Comparison of ENCODE assay signal across 25 cellular contexts in genomic region chr1:244305776-244306341, GRCh38.
"Had no signal": no experiment of that assay in that cellular context is flagged by ENCODE, and none has a peak within 500 bp of the region (broad histone marks: within the 10 kb centered on the region; RNA-seq: fewer than 3 reads in every experiment).

No MANE protein-coding gene starts in this region.

- H3K27ac ChIP-seq: esophagus muscularis mucosa, neural progenitor cell, parathyroid adenoma, prostate gland, right atrium auricular region, suprapubic skin, transverse colon had no signal

- H3K27me3 Mint-ChIP-seq: memory B cell had no signal

- H3K36me3 ChIP-seq: esophagus muscularis mucosa, heart right ventricle, neural progenitor cell, prostate gland, right atrium auricular region, suprapubic skin, transverse colon had no signal

- H3K36me3 Mint-ChIP-seq: memory B cell, neural progenitor cell had no signal

- DNase-seq: dermis blood vessel endothelial cell; effector memory CD4-positive, alpha-beta T cell; foreskin melanocyte; glutamatergic neuron; heart right ventricle; hippocampal formation; stimulated activated CD4-positive, alpha-beta T cell treated with anti-CD3 and anti-CD28 coated beads, Interleukin-12 subunit alpha, Interleukin-12 subunit beta, amount 100 ng/mL, for 4 hours; stimulated activated CD4-positive, alpha-beta T cell treated with anti-CD3 and anti-CD28 coated beads, Interleukin-1b, Interleukin-23, amount 100 ng/mL, for 48 hours; stimulated activated CD4-positive, alpha-beta T cell treated with anti-CD3 and anti-CD28 coated beads, Interleukin-4, amount 100 ng/mL, for 1 hour; stimulated activated CD8-positive, alpha-beta memory T cell treated with anti-CD3 and anti-CD28 coated beads, Interleukin-4, amount 100 ng/mL, for 48 hours; stimulated activated naive CD4-positive, alpha-beta T cell; stimulated activated naive CD8-positive, alpha-beta T cell treated with anti-CD3 and anti-CD28 coated beads, Interleukin-15, amount 100 ng/mL, for 72 hours; transverse colon had no signal

- ATAC-seq: heart right ventricle; left lobe of liver; sciatic nerve; stimulated activated naive CD8-positive, alpha-beta T cell treated with anti-CD3 and anti-CD28 coated beads, Interleukin-15, amount 100 ng/mL, for 72 hours had no signal

- H3K27me3 ChIP-seq: esophagus muscularis mucosa, heart right ventricle, neural progenitor cell, right atrium auricular region, suprapubic skin, transverse colon had no signal

- H3K9me3 ChIP-seq: esophagus muscularis mucosa, prostate gland, right atrium auricular region, suprapubic skin, transverse colon had no signal

- H3K4me3 ChIP-seq: esophagus muscularis mucosa, heart right ventricle, lung, neural progenitor cell, prostate gland, right atrium auricular region, smooth muscle cell, suprapubic skin, transverse colon had no signal

- H3K4me3 Mint-ChIP-seq: memory B cell; nephron; neural progenitor cell; stimulated activated naive CD8-positive, alpha-beta T cell treated with anti-CD3 and anti-CD28 coated beads, Interleukin-15, amount 100 ng/mL, for 72 hours had no signal

- H3K4me1 ChIP-seq: neural progenitor cell, parathyroid adenoma, prostate gland, right atrium auricular region had no signal

- H3K27ac Mint-ChIP-seq: memory B cell; nephron; neural progenitor cell; stimulated activated naive CD8-positive, alpha-beta T cell treated with anti-CD3 and anti-CD28 coated beads, Interleukin-15, amount 100 ng/mL, for 72 hours had no signal

- H3K4me1 Mint-ChIP-seq: stimulated activated naive CD8-positive, alpha-beta T cell treated with anti-CD3 and anti-CD28 coated beads, Interleukin-15, amount 100 ng/mL, for 72 hours had no signal
